ENCODE assay signal across 12 cellular contexts in genomic region chr16:3797904-3798811, GRCh38.
DNase-seq lines count a peak whose midpoint lies in the region; ATAC-seq and TF ChIP-seq lines count a peak whose summit lies in the region.
"Had no signal": no experiment of that assay in that cellular context is flagged by ENCODE, and none has a peak within 500 bp of the region (broad histone marks: within the 10 kb centered on the region; RNA-seq: fewer than 3 reads in every experiment).

No MANE protein-coding gene starts in this region.

- no peaks in the 10 kb centered on the region for H3K9me3 ChIP-seq in NT2/D1 (ENCODE audit: insufficient read depth, low read length)
- H3K9me3 ChIP-seq in gastrocnemius medialis: no peaks in the 10 kb centered on the region
- no peaks in the 10 kb centered on the region for H3K9me3 ChIP-seq in gastroesophageal sphincter

- in situ Hi-C loops in gastrocnemius medialis (cut with MboI; ENCODE audit: low sequenced_read_pairs in 4 of 4): no loop called here

- DNase-seq in COLO829 (ENCODE audit: low spot score): peak; percentile 29
- DNase-seq in NT2/D1 (ENCODE audit: low read depth, low spot score): peak; percentile 6
- DNase-seq in left lobe of liver (ENCODE audit: low spot score): no peak
- no peak for DNase-seq in NAMALWA (ENCODE audit: low spot score)
- no peak for DNase-seq in gastrocnemius medialis
- DNase-seq: activated effector memory CD4-positive, alpha-beta T cell treated with Interleukin-2 at 50 U/mL for 16 hours; effector CD8-positive, alpha-beta T cell; NCI-H526; substantia nigra had no signal

- no peak overlapping the region for H3K9ac ChIP-seq in NT2/D1 (ENCODE audit: insufficient read length, low read depth)

- H3K36me3 ChIP-seq in NT2/D1 (ENCODE audit: insufficient read depth, insufficient read length, low read length): peaks cover 9% of the 10 kb centered on the region
- H3K36me3 ChIP-seq in gastrocnemius medialis: no peaks in the 10 kb centered on the region
- peaks cover 0 to under 1% of the 10 kb centered on the region in 2 donors for H3K36me3 ChIP-seq in gastroesophageal sphincter

- ATAC-seq in GM19452 (IDR thresholded peaks at IDR 0.05; ENCODE audit: unreplicated experiment) (peak; percentile 58), left lobe of liver (peak; percentile 57), gastrocnemius medialis (no peak), gastroesophageal sphincter (no peak), GM18498 (IDR thresholded peaks at IDR 0.05; ENCODE audit: unreplicated experiment) (no peak)

- no peak for TF ChIP-seq EP300 in gastroesophageal sphincter (IDR thresholded peaks at IDR 0.05)

- intact Hi-C loops in gastrocnemius medialis (cut with DNase I; ENCODE audit: low total_unique reads): loop anchor here (5.0 kb wide), 1 partner anchor 49 kb away; no protein-coding TSS in a partner anchor

- H3K4me3 ChIP-seq in NT2/D1 (ENCODE audit: insufficient read length, low read depth): no peak overlapping the region
- H3K4me3 ChIP-seq in gastrocnemius medialis: no peak overlapping the region
- no peak overlapping the region for H3K4me3 ChIP-seq in gastroesophageal sphincter

- peaks cover 2% of the 10 kb centered on the region for H3K4me1 ChIP-seq in NT2/D1 (ENCODE audit: insufficient read depth, insufficient read length)
- H3K4me1 ChIP-seq in gastrocnemius medialis: peaks cover 47 to 75% of the 10 kb centered on the region in 2 donors
- H3K4me1 ChIP-seq in gastroesophageal sphincter: peaks cover 0 to 89% (median 8%) of the 10 kb centered on the region in 3 donors

- H3K27ac ChIP-seq in gastrocnemius medialis (no peak overlapping the region), gastroesophageal sphincter (no peak overlapping the region)

- no peaks in the 10 kb centered on the region for H3K27me3 ChIP-seq in NT2/D1 (ENCODE audit: insufficient read depth, insufficient read length)
- H3K27me3 ChIP-seq in gastrocnemius medialis: no peaks in the 10 kb centered on the region
- H3K27me3 ChIP-seq in gastroesophageal sphincter: no peaks in the 10 kb centered on the region

- TF ChIP-seq CTCF in gastrocnemius medialis (IDR thresholded peaks at IDR 0.05 in 4 of 5, conservative IDR thresholded peaks at IDR 0.05 in 1 of 5) (no peak), gastroesophageal sphincter (IDR thresholded peaks at IDR 0.05) (no peak)

- TF ChIP-seq POLR2A in gastrocnemius medialis (IDR thresholded peaks at IDR 0.05) (no peak), gastroesophageal sphincter (IDR thresholded peaks at IDR 0.05) (no peak)

- 22 to 43% methylated on average over 5 to 10 of the region's 10 CpGs for WGBS in gastroesophageal sphincter (ENCODE audit: low coverage in 1 of 2), 2 donors

Comparison
In these comparisons a context has a peak if more than half of its experiments do, and no peak if none do; other contexts are left out.
1. DNase-seq: peak in COLO829 (single experiment) and NT2/D1 (single experiment); none in left lobe of liver (single experiment), NAMALWA (single experiment) and gastrocnemius medialis (0 of 2).
2. ATAC-seq: peak in GM19452 (single experiment) and left lobe of liver (single experiment); none in gastrocnemius medialis (0 of 2), gastroesophageal sphincter (single experiment) and GM18498 (single experiment).